In genomic region chr22:48086246-48086645, GRCh38 we compare ENCODE assay signal across 21 cellular contexts.
DNase-seq lines count a peak whose midpoint lies in the region; ATAC-seq, FAIRE-seq and TF ChIP-seq lines count a peak whose summit lies in the region.
"Had no signal": no experiment of that assay in that cellular context is flagged by ENCODE, and none has a peak within 500 bp of the region (broad histone marks: within the 10 kb centered on the region; RNA-seq: fewer than 3 reads in every experiment).

No MANE protein-coding gene starts in this region.

- peaks cover 2 to 42% of the 10 kb centered on the region in 2 experiments; a peak in 4 of 5 replicates for H3K27me3 ChIP-seq in HepG2 (ENCODE audit: control insufficient read depth in 1 of 2, insufficient read depth in 2 of 2, low read length in 2 of 2)
- no peaks in the 10 kb centered on the region for H3K27me3 ChIP-seq in right lobe of liver
- no peaks in the 10 kb centered on the region for H3K27me3 ChIP-seq in DND-41 (ENCODE audit: insufficient read depth, low read length, poor library complexity)
- no peaks in the 10 kb centered on the region for H3K27me3 ChIP-seq in OCI-LY1 (ENCODE audit: insufficient read depth, low read length)
- H3K27me3 ChIP-seq in upper lobe of right lung, result peaks cover 11% of the 10 kb centered on the region

- intact Hi-C loops in HepG2 (cut with micrococcal nuclease; ENCODE audit: unreplicated experiment) (no loop called here), right lobe of liver (cut with DNase I) (no loop called here), upper lobe of right lung (cut with DNase I) (no loop called here), Right ventricle myocardium inferior (cut with DNase I) (no loop called here)

- BruUV-seq in HepG2 (replicated peaks; lab: Mats Ljungman, UMichigan), result no TSS peak

- POLR2A ChIA-PET in HepG2 (lab: Yijun Ruan, JAX), result no interaction called here

- H3K4me1 ChIP-seq in HepG2 (ENCODE audit: insufficient read depth, low read length), result no peaks in the 10 kb centered on the region
- H3K4me1 ChIP-seq in right lobe of liver, result no peaks in the 10 kb centered on the region
- H3K4me1 ChIP-seq in DND-41 (ENCODE audit: insufficient read depth, low read length), result peaks cover 42% of the 10 kb centered on the region
- peaks cover 76% of the 10 kb centered on the region for H3K4me1 ChIP-seq in OCI-LY1 (ENCODE audit: insufficient read depth, low read length, severe bottlenecking)
- H3K4me1 ChIP-seq in upper lobe of right lung, result peaks cover 8% of the 10 kb centered on the region

- TF ChIP-seq EP300 in HepG2 (IDR thresholded peaks at IDR 0.05; ENCODE audit: low read depth in 2 of 2, low read length in 2 of 2) (no peak), HepG2 (CRISPR knock-in tag; IDR thresholded peaks at IDR 0.05; ENCODE audit: borderline replicate concordance) (no peak)

- DNase-seq in HepG2 (ENCODE audit: low spot score) (no peak), right lobe of liver (no peak), DND-41 (no peak), upper lobe of right lung (peak; percentile 38), NCI-H774 (lab: John Stamatoyannopoulos, UW) (no peak), OCI-M1 (lab: John Stamatoyannopoulos, UW) (no peak), Right ventricle myocardium inferior (ENCODE audit: missing footprints) (no peak)
- DNase-seq: 8988T; CD4-positive, alpha-beta T cell; CD8-positive, alpha-beta memory T cell; DMS 273 treated with DMSO at 0.1 percent for 48 hours; DMS53; DMS79 treated with DMSO at 0.1 percent for 48 hours; H9 had no signal

- H3K4me3 ChIP-seq in HepG2 (replicated peaks in 1 of 3; ENCODE audit: insufficient read depth in 1 of 3, low read depth in 2 of 3, low read length in 3 of 3) (no peak overlapping the region), right lobe of liver (no peak overlapping the region), DND-41 (ENCODE audit: low read depth in 1 of 2, low read length in 2 of 2) (no peak overlapping the region), OCI-LY1 (ENCODE audit: low read depth, low read length, poor library complexity, severe bottlenecking) (no peak overlapping the region), upper lobe of right lung (no peak overlapping the region)
- H3K4me3 ChIP-seq: GM23338 had no signal

- TF ChIP-seq POLR2A in HepG2 (IDR thresholded peaks at IDR 0.05; ENCODE audit: insufficient read depth in 1 of 2, low read depth in 2 of 2, low read length in 2 of 2) (no peak), right lobe of liver (IDR thresholded peaks at IDR 0.05) (no peak)

- CTCF ChIA-PET in HepG2 (lab: Yijun Ruan, JAX; ENCODE audit: low intra/inter-chr PET ratio, low total read pairs), result no interaction called here

- H4K20me1 ChIP-seq in HepG2 (ENCODE audit: insufficient read depth, low read length) (no peaks in the 10 kb centered on the region), DND-41 (ENCODE audit: insufficient read depth, low read length) (no peaks in the 10 kb centered on the region), OCI-LY1 (ENCODE audit: insufficient read depth, low read length) (no peaks in the 10 kb centered on the region)

- H3K36me3 ChIP-seq in HepG2 (replicated peaks in 1 of 2; ENCODE audit: control insufficient read depth in 1 of 2, insufficient read depth in 2 of 2, low read length in 2 of 2) (no peaks in the 10 kb centered on the region), right lobe of liver (no peaks in the 10 kb centered on the region), DND-41 (ENCODE audit: insufficient read depth, low read length) (no peaks in the 10 kb centered on the region), OCI-LY1 (ENCODE audit: insufficient read depth, low read length) (no peaks in the 10 kb centered on the region), upper lobe of right lung (no peaks in the 10 kb centered on the region)

- no peaks in the 10 kb centered on the region for H3K79me2 ChIP-seq in HepG2 (ENCODE audit: insufficient read depth, low read length)
- H3K79me2 ChIP-seq in DND-41 (ENCODE audit: insufficient read depth, low read length), result no peaks in the 10 kb centered on the region
- no peaks in the 10 kb centered on the region for H3K79me2 ChIP-seq in OCI-LY1 (ENCODE audit: insufficient read depth, low read length)

- ATAC-seq in HepG2 (no peak), right lobe of liver (no peak), DND-41 (ENCODE audit: insufficient read depth, low read depth) (no peak), upper lobe of right lung (no peak), Right ventricle myocardium inferior (no peak)
- ATAC-seq: GM23338, HCT116 had no signal

- in situ Hi-C loops in HepG2 (cut with HindIII; ENCODE audit: extremely low pct_ligation_motif_present, low pct_unique_long_range_greater_than_20kb), result no loop called here

- no peak for FAIRE-seq in HepG2 (lab: Jason Lieb, UNC)
- FAIRE-seq: D721Med, G401.6, GM12892, GM19239 had no signal

- no peak for TF ChIP-seq RAD21 in HepG2 (CRISPR knock-in tag; IDR thresholded peaks at IDR 0.05)

- H3K4me2 ChIP-seq in HepG2 (ENCODE audit: low read depth, low read length), result no peak overlapping the region
- H3K4me2 ChIP-seq in DND-41 (ENCODE audit: insufficient read depth, low read length), result no peak overlapping the region
- H3K4me2 ChIP-seq in OCI-LY1 (ENCODE audit: low read length), result 0 out of 2 replicates have a peak overlapping the region, but pooled peaks have one; percentile 29
- H3K4me2 ChIP-seq: GM23338 had no signal

- no peak overlapping the region for H3K9ac ChIP-seq in HepG2 (ENCODE audit: insufficient read depth, low read depth, low read length)
- H3K9ac ChIP-seq in DND-41 (ENCODE audit: low read depth, low read length), result no peak overlapping the region
- H3K9ac ChIP-seq in OCI-LY1 (ENCODE audit: low read length), result peak overlapping the region; percentile 42; the same call in 1 of the 2 replicates

- TF ChIP-seq CTCF in HepG2 (CRISPR knock-in tag; IDR thresholded peaks at IDR 0.05) (no peak), right lobe of liver (IDR thresholded peaks at IDR 0.05) (no peak), DND-41 (IDR thresholded peaks at IDR 0.05; ENCODE audit: borderline replicate concordance, extremely low read depth, low read length, poor library complexity, severe bottlenecking) (no peak), OCI-LY1 (IDR thresholded peaks at IDR 0.05; ENCODE audit: low read length) (no peak), upper lobe of right lung (IDR thresholded peaks at IDR 0.05) (no peak)

- no peak overlapping the region for H2AFZ ChIP-seq in HepG2 (ENCODE audit: low read length)
- H2AFZ ChIP-seq in DND-41 (ENCODE audit: low read depth, low read length), result no peak overlapping the region
- no peak overlapping the region for H2AFZ ChIP-seq in OCI-LY1 (ENCODE audit: low read length)
- H2AFZ ChIP-seq: GM23338 had no signal

- H3K27ac ChIP-seq in HepG2 (ENCODE audit: extremely low read length, insufficient read depth, low read length), result no peak overlapping the region
- no peak overlapping the region for H3K27ac ChIP-seq in right lobe of liver
- peak overlapping the region; percentile 30 for H3K27ac ChIP-seq in DND-41 (ENCODE audit: low read length)
- peak overlapping the region; percentile 80 for H3K27ac ChIP-seq in OCI-LY1 (ENCODE audit: low read depth, low read length, poor library complexity, severe bottlenecking)
- no peak overlapping the region for H3K27ac ChIP-seq in upper lobe of right lung

- no peaks in the 10 kb centered on the region for H3K9me2 ChIP-seq in OCI-LY1 (ENCODE audit: low read depth, low read length)

- H3K9me3 ChIP-seq in HepG2 (ENCODE audit: low read length) (no peaks in the 10 kb centered on the region), right lobe of liver (no peaks in the 10 kb centered on the region), DND-41 (ENCODE audit: insufficient read depth, low read length, severe bottlenecking) (no peaks in the 10 kb centered on the region), OCI-LY1 (ENCODE audit: low read length) (no peaks in the 10 kb centered on the region), upper lobe of right lung (no peaks in the 10 kb centered on the region)

- no peaks in the 10 kb centered on the region for H3F3A ChIP-seq in OCI-LY1 (ENCODE audit: insufficient read depth, low read length)

- 41% methylated on average over 3 of the region's 3 CpGs for WGBS in HepG2 (ENCODE audit: low lambda C conversion rate)
- 28% methylated on average over 3 of the region's 3 CpGs for WGBS in right lobe of liver (ENCODE audit: insufficient coverage, low coverage, low lambda C conversion rate, missing lambda C conversion rate)

TF ChIP-seq in HepG2, 621 proteins besides CTCF, POLR2A, EP300 and RAD21 (continues in another document):
- TF ChIP-seq PATZ1 (CRISPR knock-in tag; IDR thresholded peaks at IDR 0.05) (no peak), RNF219 (CRISPR knock-in tag; IDR thresholded peaks at IDR 0.05) (no peak), ZNF337 (CRISPR knock-in tag; IDR thresholded peaks at IDR 0.05; ENCODE audit: borderline replicate concordance, low read depth) (no peak)

Comparison
In these comparisons a context has a peak if more than half of its experiments do, and no peak if none do; other contexts are left out.
1. H3K27ac ChIP-seq: peak in DND-41 (single experiment) and OCI-LY1 (single experiment); none in HepG2 (single experiment), right lobe of liver (0 of 3) and upper lobe of right lung (single experiment).